Comparison of ENCODE assay signal across 25 cellular contexts in genomic region chr15:64453689-64454037, GRCh38. TPM values are rescaled to one million over a fixed set of nuclear protein-coding genes. Genes with fewer than 3 reads are reported as not detected.
DNase-seq lines count a peak whose midpoint lies in the region; ATAC-seq and TF ChIP-seq lines count a peak whose summit lies in the region.
"Had no signal": no experiment of that assay in that cellular context is flagged by ENCODE, and none has a peak within 500 bp of the region (broad histone marks: within the 10 kb centered on the region; RNA-seq: fewer than 3 reads in every experiment).

No MANE protein-coding gene starts in this region.

- no peak overlapping the region for H3K9ac ChIP-seq in Karpas-422 (ENCODE audit: low read length)
- H3K9ac ChIP-seq: BLaER1 had no signal

- no peak for TF ChIP-seq CTCF in CD4-positive, alpha-beta T cell (IDR thresholded peaks at IDR 0.05)
- TF ChIP-seq CTCF in gastroesophageal sphincter (IDR thresholded peaks at IDR 0.05) (no peak), nephron progenitor cell (IDR thresholded peaks at IDR 0.05) (no peak)

- H3K4me3 Mint-ChIP-seq in CD4-positive, alpha-beta T cell, result no peak overlapping the region
- H3K4me3 Mint-ChIP-seq in nephron progenitor cell, result no peak overlapping the region
- H3K4me3 Mint-ChIP-seq: naive B cell; T-helper 1 cell treated with Interleukin-12 subunit alpha and Interleukin-12 subunit beta and Interleukin-4 antibody, amounts not matched to agents 30 μg/mL and 1 μg/mL, for 36 hours had no signal

- peaks cover 66% of the 10 kb centered on the region for H3K4me1 Mint-ChIP-seq in CD4-positive, alpha-beta T cell (ENCODE audit: low read depth)
- H3K4me1 Mint-ChIP-seq in nephron progenitor cell, result peaks cover 57% of the 10 kb centered on the region

- ATAC-seq in CD4-positive, alpha-beta T cell (ENCODE audit: poor library complexity), result no peak
- no peak for ATAC-seq in gastroesophageal sphincter
- no peak for ATAC-seq in sciatic nerve
- no peak for ATAC-seq in HG02623 (IDR thresholded peaks at IDR 0.05; ENCODE audit: unreplicated experiment)
- ATAC-seq in GM19324 (IDR thresholded peaks at IDR 0.05; ENCODE audit: low FRiP score, unreplicated experiment), result no peak

- H4K20me1 ChIP-seq in Karpas-422 (ENCODE audit: insufficient read depth, low read depth, low read length), result no peaks in the 10 kb centered on the region
- H4K20me1 ChIP-seq: BLaER1 had no signal

- no peak for TF ChIP-seq EP300 in gastroesophageal sphincter (IDR thresholded peaks at IDR 0.05)

- no peaks in the 10 kb centered on the region for H3K36me3 ChIP-seq in Karpas-422 (ENCODE audit: insufficient read depth, low read length)
- peaks cover 0 to 11% of the 10 kb centered on the region in 2 donors for H3K36me3 ChIP-seq in gastroesophageal sphincter
- H3K36me3 ChIP-seq: HAP-1 had no signal

- CTCF ChIA-PET in CD4-positive, alpha-beta T cell (lab: Charles Lee), result no interaction called here

- no peak for TF ChIP-seq POLR2A in gastroesophageal sphincter (IDR thresholded peaks at IDR 0.05)

- H3K9me3 ChIP-seq in CD4-positive, alpha-beta T cell (ENCODE audit: control insufficient read depth, low read length), result no peaks in the 10 kb centered on the region
- no peaks in the 10 kb centered on the region for H3K9me3 ChIP-seq in Karpas-422 (ENCODE audit: low read length)
- H3K9me3 ChIP-seq in gastroesophageal sphincter, result no peaks in the 10 kb centered on the region
- H3K9me3 ChIP-seq: BLaER1, HAP-1, testis had no signal

- 82 to 83% methylated on average over 1 of the region's 1 CpG for WGBS in gastroesophageal sphincter (ENCODE audit: low coverage in 1 of 2), 2 donors

- intact Hi-C loops in CD4-positive, alpha-beta T cell (cut with DNase I, micrococcal nuclease), result no loop called here
- intact Hi-C loops in sciatic nerve (cut with DNase I), result no loop called here

- no peak for DNase-seq in CD4-positive, alpha-beta T cell
- DNase-seq in Karpas-422 (no peak), nephron progenitor cell (no peak), KG1 (lab: John Stamatoyannopoulos, UW) (no peak), sciatic nerve (ENCODE audit: low spot score) (no peak)
- DNase-seq: activated CD4-positive, alpha-beta T cell treated with anti-CD3 and anti-CD28 coated beads, Interleukin-2, amount 50 U/mL, for 48 hours; activated CD4-positive, CD25-positive, alpha-beta regulatory T cell treated with anti-CD3 and anti-CD28 coated beads, Interleukin-2, amount 50 U/mL, for 72 hours; activated T-cell treated with anti-CD3 and anti-CD28 coated beads, Interleukin-2, amount 50 U/mL, for 48 hours; amniotic stem cell; Calu3; DMS79; GF-D8; naive B cell; NCI-H1048; NCI-H2227 treated with DMSO at 0.1 percent for 48 hours; NCI-H526; PC-9; stimulated activated naive CD4-positive, alpha-beta T cell treated with Interleukin-2 at 50 U/mL for 16 hours had no signal

- H3K27ac Mint-ChIP-seq in CD4-positive, alpha-beta T cell, result peak overlapping the region; percentile 3
- H3K27ac Mint-ChIP-seq in nephron progenitor cell, result peak overlapping the region; percentile 45
- H3K27ac Mint-ChIP-seq: T-helper 1 cell treated with Interleukin-12 subunit alpha and Interleukin-12 subunit beta and Interleukin-4 antibody, amounts not matched to agents 30 μg/mL and 1 μg/mL, for 36 hours had no signal

- H3K27me3 ChIP-seq in CD4-positive, alpha-beta T cell (ENCODE audit: control insufficient read depth, insufficient read depth, low read length), result no peaks in the 10 kb centered on the region
- H3K27me3 ChIP-seq in Karpas-422 (ENCODE audit: low read length) (no peaks in the 10 kb centered on the region), gastroesophageal sphincter (no peaks in the 10 kb centered on the region)
- H3K27me3 ChIP-seq: BLaER1, testis had no signal

- POLR2A ChIA-PET in CD4-positive, alpha-beta T cell (lab: Charles Lee), result interaction anchor here (1.6 to 2.0 kb wide), 2 partner anchors 23 to 66 kb away, joined by 5 to 6 read pairs; partner anchors contain the start of gene TRIP4

- H3K79me2 ChIP-seq in Karpas-422 (ENCODE audit: low read length), result no peaks in the 10 kb centered on the region

- H3K27ac ChIP-seq in CD4-positive, alpha-beta T cell (ENCODE audit: low read depth, low read length), result no peak overlapping the region
- H3K27ac ChIP-seq in Karpas-422 (ENCODE audit: low read length) (no peak overlapping the region), gastroesophageal sphincter (peak overlapping the region; percentile 25 to 72 (median 50))
- H3K27ac ChIP-seq: BLaER1, PC-9, testis had no signal

- peak overlapping the region; percentile 78 for H3K4me2 ChIP-seq in Karpas-422 (ENCODE audit: low read depth, low read length, poor library complexity, severe bottlenecking)
- H3K4me2 ChIP-seq: BLaER1, PC-9 had no signal

- no peaks in the 10 kb centered on the region for H3K27me3 Mint-ChIP-seq in CD4-positive, alpha-beta T cell
- no peaks in the 10 kb centered on the region for H3K27me3 Mint-ChIP-seq in nephron progenitor cell (ENCODE audit: low read depth, poor library complexity)
- H3K27me3 Mint-ChIP-seq: naive B cell had no signal

- peaks cover 5% of the 10 kb centered on the region for H3K36me3 Mint-ChIP-seq in CD4-positive, alpha-beta T cell (ENCODE audit: low read depth)
- peaks cover 11% of the 10 kb centered on the region for H3K36me3 Mint-ChIP-seq in nephron progenitor cell (ENCODE audit: low read depth)
- H3K36me3 Mint-ChIP-seq: naive B cell had no signal

- no peaks in the 10 kb centered on the region for H3K9me3 Mint-ChIP-seq in CD4-positive, alpha-beta T cell
- H3K9me3 Mint-ChIP-seq in nephron progenitor cell, result no peaks in the 10 kb centered on the region
- H3K9me3 Mint-ChIP-seq: naive B cell; T-helper 1 cell treated with Interleukin-12 subunit alpha and Interleukin-12 subunit beta and Interleukin-4 antibody, amounts not matched to agents 30 μg/mL and 1 μg/mL, for 36 hours had no signal

- H3K4me3 ChIP-seq in Karpas-422 (ENCODE audit: low read length) (no peak overlapping the region), gastroesophageal sphincter (no peak overlapping the region)
- H3K4me3 ChIP-seq: BLaER1, HAP-1, PC-9, testis had no signal

- no peaks in the 10 kb centered on the region for H3K9me2 ChIP-seq in Karpas-422 (replicated peaks; ENCODE audit: insufficient read depth, low read length)

- no peak overlapping the region for H2AFZ ChIP-seq in Karpas-422 (ENCODE audit: low read length)
- H2AFZ ChIP-seq: PC-9 had no signal

- peaks cover 60% of the 10 kb centered on the region for H3K4me1 ChIP-seq in Karpas-422 (ENCODE audit: low read length)
- peaks cover 13 to 63% (median 34%) of the 10 kb centered on the region in 3 donors for H3K4me1 ChIP-seq in gastroesophageal sphincter
- H3K4me1 ChIP-seq: testis had no signal

RNA-seq across cellular contexts. Expression of gene ZNF609, which starts 6.7 kb away (rescaled TPM):
- 10 to 100 TPM; 62.4 to 65.3 TPM for total RNA-seq in CD4-positive, alpha-beta T cell
- 26.7 and 29.6 TPM in 2 replicates for total RNA-seq in Karpas-422 (2014; rRNA removed; shearing (Covaris generic); ENCODE audit: low replicate concordance)
- total RNA-seq in gastroesophageal sphincter (10 to 100 TPM; 38.7 to 50.6 (median 43.9) TPM), sciatic nerve (48.2 TPM)

Comparison
In these comparisons a context has a peak if more than half of its experiments do, and no peak if none do; other contexts are left out.
1. H3K27ac ChIP-seq: peak in gastroesophageal sphincter (4 of 4); none in CD4-positive, alpha-beta T cell (single experiment) and Karpas-422 (single experiment).